Comparison of ENCODE assay signal across 11 cellular contexts in genomic region chr1:111141803-111142202, GRCh38. TPM values are rescaled to one million over a fixed set of nuclear protein-coding genes. Genes with fewer than 3 reads are reported as not detected.
DNase-seq lines count a peak whose midpoint lies in the region; TF ChIP-seq lines count a peak whose summit lies in the region.
"Had no signal": no experiment of that assay in that cellular context is flagged by ENCODE, and none has a peak within 500 bp of the region (broad histone marks: within the 10 kb centered on the region; RNA-seq: fewer than 3 reads in every experiment).

No MANE protein-coding gene starts in this region.

- no TSS peak for BruUV-seq in Caco-2 (replicated peaks; lab: Mats Ljungman, UMichigan)

- intact Hi-C loops in Caco-2 (cut with micrococcal nuclease; ENCODE audit: unreplicated experiment): loop anchor here (5.0 to 10.0 kb wide), 3 partner anchors 60 to 180 kb away; partner anchors contain the start of genes DENND2D and LRIF1

- H3K27me3 ChIP-seq in Caco-2 (replicated peaks; ENCODE audit: control insufficient read depth, insufficient read depth, low read length) (no peaks in the 10 kb centered on the region), neural cell (ENCODE audit: insufficient read depth, low read depth, low read length) (no peaks in the 10 kb centered on the region)
- H3K27me3 ChIP-seq: esophagus muscularis mucosa had no signal

- no peaks in the 10 kb centered on the region for H3K9me2 ChIP-seq in neural cell (ENCODE audit: insufficient read depth, low read length)

- no peak overlapping the region for H3K27ac Mint-ChIP-seq in Caco-2 (ENCODE audit: unreplicated experiment)
- peak overlapping the region in 2 of 3 donors; percentile 99 for H3K27ac Mint-ChIP-seq in IgD-negative memory B cell

- H3K4me3 ChIP-seq in Caco-2 (ENCODE audit: low read depth, low read length) (no peak overlapping the region), coronary artery (peak overlapping the region; percentile 98), neural cell (ENCODE audit: low read length) (peak overlapping the region; percentile 97)

- H3K4me3 Mint-ChIP-seq in Caco-2 (ENCODE audit: unreplicated experiment): peak overlapping the region; percentile 87
- peak overlapping the region; percentile 96 to 100 (median 98) for H3K4me3 Mint-ChIP-seq in IgD-negative memory B cell

- H3K4me1 ChIP-seq in Caco-2: peaks cover 14% of the 10 kb centered on the region; the same call in 1 of the 2 replicates

- H3K4me1 Mint-ChIP-seq in Caco-2 (ENCODE audit: low read depth, unreplicated experiment) (peaks cover 24% of the 10 kb centered on the region), IgD-negative memory B cell (peaks cover 40 to 68% (median 47%) of the 10 kb centered on the region in 3 donors)

- TF ChIP-seq CTCF in Caco-2 (IDR thresholded peaks at IDR 0.05; ENCODE audit: insufficient read depth in 1 of 2, low read depth in 1 of 2, low read length in 1 of 2, severe bottlenecking in 1 of 2, unreplicated experiment in 1 of 2) (no peak), coronary artery (IDR thresholded peaks at IDR 0.05) (no peak), neural cell (IDR thresholded peaks at IDR 0.05; ENCODE audit: poor library complexity, severe bottlenecking) (no peak)

- H3K36me3 ChIP-seq in Caco-2 (ENCODE audit: control insufficient read depth, insufficient read depth, low read length): no peaks in the 10 kb centered on the region
- no peaks in the 10 kb centered on the region for H3K36me3 ChIP-seq in neural cell (ENCODE audit: insufficient read depth, low read length)

- H3K27ac ChIP-seq in coronary artery (no peak overlapping the region), neural cell (ENCODE audit: low read length) (no peak overlapping the region)
- H3K27ac ChIP-seq: esophagus muscularis mucosa had no signal

- POLR2A ChIA-PET in Caco-2 (lab: Charles Lee): interaction anchor here (0.7 kb wide), 1 partner anchor 173 kb away, joined by 3 read pairs; no protein-coding TSS in a partner anchor

- H3K9me3 Mint-ChIP-seq in Caco-2 (ENCODE audit: unreplicated experiment) (no peaks in the 10 kb centered on the region), IgD-negative memory B cell (no peaks in the 10 kb centered on the region)

- peaks cover 59% of the 10 kb centered on the region for H3K79me2 ChIP-seq in neural cell (replicated peaks; ENCODE audit: insufficient read depth, low read length)

- H3K27me3 Mint-ChIP-seq in Caco-2 (ENCODE audit: insufficient read depth, unreplicated experiment): no peaks in the 10 kb centered on the region
- no peaks in the 10 kb centered on the region for H3K27me3 Mint-ChIP-seq in IgD-negative memory B cell

- H2AFZ ChIP-seq in neural cell (ENCODE audit: low read depth, low read length): no peak overlapping the region

- CTCF ChIA-PET in Caco-2 (lab: Charles Lee): no interaction called here

- H3K9me3 ChIP-seq in Caco-2: no peaks in the 10 kb centered on the region
- no peaks in the 10 kb centered on the region for H3K9me3 ChIP-seq in neural cell (ENCODE audit: low read length)
- H3K9me3 ChIP-seq: esophagus muscularis mucosa had no signal

- no peak for TF ChIP-seq EP300 in neural cell (conservative IDR thresholded peaks at IDR 0.05; ENCODE audit: poor library complexity, severe bottlenecking)

- H3F3A ChIP-seq in neural cell (ENCODE audit: insufficient read depth, low read length, poor library complexity, severe bottlenecking): no peaks in the 10 kb centered on the region

- H3K36me3 Mint-ChIP-seq in Caco-2 (ENCODE audit: insufficient read depth, unreplicated experiment): peaks cover 6% of the 10 kb centered on the region
- peaks cover 7% of the 10 kb centered on the region for H3K36me3 Mint-ChIP-seq in IgD-negative memory B cell

- peak overlapping the region; percentile 50 for H3K4me2 ChIP-seq in neural cell (ENCODE audit: low read length)

- no peak for TF ChIP-seq RAD21 in neural cell (conservative IDR thresholded peaks at IDR 0.05)

- no peaks in the 10 kb centered on the region for H4K20me1 ChIP-seq in neural cell (ENCODE audit: insufficient read depth)

- H3K9ac ChIP-seq in neural cell (ENCODE audit: low read length): peak overlapping the region; percentile 90

- DNase-seq in Caco-2: no peak
- DNase-seq in coronary artery (ENCODE audit: low spot score): no peak
- no peak for DNase-seq in stimulated activated naive CD4-positive, alpha-beta T cell treated with Interleukin-2 at 50 U/mL for 16 hours (lab: John Stamatoyannopoulos, UW)
- DNase-seq in ecto neural progenitor cell (ENCODE audit: low spot score): no peak
- no peak for DNase-seq in globus pallidus (ENCODE audit: low spot score)
- DNase-seq in UCSD-AML1 (lab: John Stamatoyannopoulos, UW; ENCODE audit: unreplicated experiment): no peak
- DNase-seq: activated CD8-positive, alpha-beta memory T cell treated with anti-CD3 and anti-CD28 coated beads, Interleukin-2, amount 50 U/mL, for 48 hours; GOT3 had no signal

TF ChIP-seq in neural cell, 6 proteins besides CTCF, POLR2A, EP300 and RAD21:
- TF ChIP-seq MXI1 (conservative IDR thresholded peaks at IDR 0.05; ENCODE audit: poor library complexity, severe bottlenecking) (no peak), TAF1 (IDR thresholded peaks at IDR 0.05; ENCODE audit: low read depth) (no peak), EZH2 (IDR thresholded peaks at IDR 0.05; ENCODE audit: borderline replicate concordance, insufficient read depth, low read length, poor library complexity, severe bottlenecking) (no peak), REST (IDR thresholded peaks at IDR 0.05; ENCODE audit: borderline replicate concordance) (no peak), SMC3 (conservative IDR thresholded peaks at IDR 0.05; ENCODE audit: poor library complexity) (no peak), POLR2AphosphoS5 (IDR thresholded peaks at IDR 0.05) (no peak)
TF ChIP-seq in neural cell: peak in this region for 0.

RNA-seq across cellular contexts. Expression of gene CEPT1, which starts 1.8 kb away (rescaled TPM):
- total RNA-seq in Caco-2 (2022): 17.3 and 19.1 TPM in 2 replicates
- polyA plus RNA-seq in IgD-negative memory B cell (47.4 TPM), neural cell (49.1 and 51.6 TPM in 2 replicates)
- polyA minus RNA-seq in neural cell: 51.9 and 60.2 TPM in 2 replicates

RNA-seq across cellular contexts. Expression of gene DRAM2, which starts 1.9 kb away (rescaled TPM):
- total RNA-seq in Caco-2 (2022): 25.3 and 29.0 TPM in 2 replicates
- polyA plus RNA-seq in IgD-negative memory B cell: 268 TPM
- polyA plus RNA-seq in neural cell: 71.0 and 72.2 TPM in 2 replicates
- 47.7 and 53.3 TPM in 2 replicates for polyA minus RNA-seq in neural cell

RNA-seq across cellular contexts. Expression of gene DENND2D, which starts 58.6 kb away (rescaled TPM):
- total RNA-seq in Caco-2 (2022): 20.4 and 23.2 TPM in 2 replicates
- polyA plus RNA-seq in IgD-negative memory B cell (107 TPM), neural cell (not detected in 2 replicates)
- polyA minus RNA-seq in neural cell: not detected in 2 replicates

Comparison
In these comparisons a context has a peak if more than half of its experiments do, and no peak if none do; other contexts are left out.
1. RNA of gene DENND2D, which starts 58.6 kb away (polyA plus RNA-seq): 107 TPM in IgD-negative memory B cell (single experiment); not detected in neural cell; every median in the first group is over 100 times any median in the second.